In genomic region chr13:101626925-101627555, GRCh38 we compare ENCODE assay signal across 8 cellular contexts.
DNase-seq lines count a peak whose midpoint lies in the region; ATAC-seq and TF ChIP-seq lines count a peak whose summit lies in the region.

No MANE protein-coding gene starts in this region.

- H3K9me3 ChIP-seq in colonic mucosa, result no peaks in the 10 kb centered on the region
- H3K9me3 ChIP-seq in WERI-Rb-1 (ENCODE audit: severe bottlenecking), result no peaks in the 10 kb centered on the region

- H3K4me1 ChIP-seq in colonic mucosa, result no peaks in the 10 kb centered on the region
- peaks cover 2% of the 10 kb centered on the region for H3K4me1 ChIP-seq in rectal smooth muscle tissue (ENCODE audit: control insufficient read depth, insufficient read depth, low read length)

- no peaks in the 10 kb centered on the region for H3K27me3 ChIP-seq in colonic mucosa
- no peaks in the 10 kb centered on the region for H3K27me3 ChIP-seq in rectal smooth muscle tissue (ENCODE audit: control insufficient read depth, insufficient read depth, low read length)
- H3K27me3 ChIP-seq in WERI-Rb-1 (ENCODE audit: insufficient read depth, low read depth, severe bottlenecking), result no peaks in the 10 kb centered on the region

- H3K27ac ChIP-seq in colonic mucosa, result peak overlapping the region; percentile 22
- no peak overlapping the region for H3K27ac ChIP-seq in rectal smooth muscle tissue (ENCODE audit: low read depth, low read length)
- no peak overlapping the region for H3K27ac ChIP-seq in WERI-Rb-1

- no peak overlapping the region for H3K4me3 ChIP-seq in colonic mucosa
- peak overlapping the region; percentile 46 for H3K4me3 ChIP-seq in rectal smooth muscle tissue (ENCODE audit: low read length)
- H3K4me3 ChIP-seq in WERI-Rb-1 (ENCODE audit: low read depth, low read length), result no peak overlapping the region

- no peaks in the 10 kb centered on the region for H3K36me3 ChIP-seq in colonic mucosa
- H3K36me3 ChIP-seq in rectal smooth muscle tissue (ENCODE audit: control insufficient read depth, insufficient read depth, low read length), result no peaks in the 10 kb centered on the region
- H3K36me3 ChIP-seq in WERI-Rb-1, result no peaks in the 10 kb centered on the region

- ATAC-seq in HG02571 (IDR thresholded peaks at IDR 0.05; ENCODE audit: unreplicated experiment), result peak; percentile 91

- H3K9ac ChIP-seq in colonic mucosa (ENCODE audit: low read depth in 2 of 2, low read length in 2 of 2) (no peak overlapping the region), rectal smooth muscle tissue (ENCODE audit: low read length) (no peak overlapping the region)

- TF ChIP-seq CTCF in colonic mucosa (IDR thresholded peaks at IDR 0.05) (no peak), WERI-Rb-1 (IDR thresholded peaks at IDR 0.05; ENCODE audit: low read depth, low read length) (no peak)

- DNase-seq in NOMO-1 treated with DMSO at 0.1 percent for 48 hours (lab: John Stamatoyannopoulos, UW; ENCODE audit: unreplicated experiment) (peak; percentile 3), NOMO-1 treated with dmso at 0.1 percent for 144 hours (lab: John Stamatoyannopoulos, UW; ENCODE audit: unreplicated experiment) (no peak), NCI-H69 (lab: John Stamatoyannopoulos, UW) (peak; percentile 68), colonic mucosa (no peak), SK-N-DZ (ENCODE audit: low spot score) (no peak), WERI-Rb-1 (no peak)

- intact Hi-C loops in colonic mucosa (cut with DNase I), result no loop called here

Comparison
In these comparisons a context has a peak if more than half of its experiments do, and no peak if none do; other contexts are left out.
1. DNase-seq: peak in NOMO-1 treated with DMSO at 0.1 percent for 48 hours (single experiment) and NCI-H69 (single experiment); none in NOMO-1 treated with dmso at 0.1 percent for 144 hours (single experiment), colonic mucosa (single experiment), SK-N-DZ (single experiment) and WERI-Rb-1 (single experiment).